In genomic region chr12:122865268-122866231, GRCh38 we compare ENCODE assay signal across 9 cellular contexts. TPM values are rescaled to one million over a fixed set of nuclear protein-coding genes. Genes with fewer than 3 reads are reported as not detected.
DNase-seq lines count a peak whose midpoint lies in the region; ATAC-seq, FAIRE-seq and TF ChIP-seq lines count a peak whose summit lies in the region.
"Had no signal": no experiment of that assay in that cellular context is flagged by ENCODE, and none has a peak within 500 bp of the region (broad histone marks: within the 10 kb centered on the region; RNA-seq: fewer than 3 reads in every experiment).

No MANE protein-coding gene starts in this region.

- FAIRE-seq in HTR-8/SVneo (lab: Jason Lieb, UNC): no peak

- H3K79me2 ChIP-seq in PC-3 (ENCODE audit: low read length): peaks cover 22% of the 10 kb centered on the region

- H3K4me1 ChIP-seq in PC-3 (ENCODE audit: insufficient read depth, low read length): no peaks in the 10 kb centered on the region

- ATAC-seq in PC-3: peak; percentile 32
- ATAC-seq in HG03565 (IDR thresholded peaks at IDR 0.05; ENCODE audit: unreplicated experiment): no peak
- no peak for ATAC-seq in GM19328 (IDR thresholded peaks at IDR 0.05; ENCODE audit: unreplicated experiment)

- H3K4me3 ChIP-seq in GM12875 (ENCODE audit: low read depth, low read length) (no peak overlapping the region), PC-3 (ENCODE audit: low read length) (no peak overlapping the region), foreskin fibroblast (ENCODE audit: low read depth in 1 of 2, low read length in 2 of 2) (no peak overlapping the region), retinal pigment epithelial cell (ENCODE audit: low read length) (no peak overlapping the region)
- H3K4me3 ChIP-seq: thyroid gland had no signal

- H3K36me3 ChIP-seq in PC-3 (ENCODE audit: low read depth, low read length): peaks cover 47% of the 10 kb centered on the region

- CTCF ChIA-PET in PC-3 (lab: Charles Lee): interaction anchor here (0.8 kb wide), 1 partner anchor 72 kb away, joined by 4 read pairs; no protein-coding TSS in a partner anchor

- no peak overlapping the region for H2AFZ ChIP-seq in PC-3 (ENCODE audit: low read length)

- no peak overlapping the region for H3K9ac ChIP-seq in PC-3 (ENCODE audit: low read length)

- DNase-seq in PC-3 (peak; percentile 52), foreskin fibroblast (peak in 1 of 2 donors; percentile 48), retinal pigment epithelial cell (ENCODE audit: low read depth) (no peak), HTR-8/SVneo (ENCODE audit: insufficient read length, low spot score) (no peak), COR-L47 (lab: John Stamatoyannopoulos, UW) (no peak)

- no peak overlapping the region for H3K4me2 ChIP-seq in PC-3 (ENCODE audit: low read length)

- peak; percentile 59; the same call in 1 of the 2 replicates for TF ChIP-seq CTCF in GM12875 (IDR thresholded peaks at IDR 0.05; ENCODE audit: borderline replicate concordance, insufficient read depth, low read depth, low read length)
- TF ChIP-seq CTCF in PC-3 (conservative IDR thresholded peaks at IDR 0.05; ENCODE audit: low read depth, low read length): peak; percentile 77
- peak; percentile 25 for TF ChIP-seq CTCF in foreskin fibroblast (IDR thresholded peaks at IDR 0.05; ENCODE audit: low read depth, low read length)
- TF ChIP-seq CTCF in retinal pigment epithelial cell (conservative IDR thresholded peaks at IDR 0.05; ENCODE audit: low read depth, low read length): peak; percentile 63

- POLR2A ChIA-PET in PC-3 (lab: Charles Lee; ENCODE audit: unreplicated experiment): no interaction called here

- H3K9me2 ChIP-seq in PC-3 (replicated peaks; ENCODE audit: low read length): no peaks in the 10 kb centered on the region

- no TSS peak for BruUV-seq in PC-3 (replicated peaks; lab: Mats Ljungman, UMichigan)

- intact Hi-C loops in PC-3 (cut with micrococcal nuclease): no loop called here

- no peaks in the 10 kb centered on the region for H3F3A ChIP-seq in PC-3 (ENCODE audit: low read length, unreplicated experiment)

- H3K9me3 ChIP-seq in PC-3 (ENCODE audit: low read length): no peaks in the 10 kb centered on the region
- H3K9me3 ChIP-seq: thyroid gland had no signal

- no peak overlapping the region for H3K27ac ChIP-seq in PC-3 (ENCODE audit: low read length)

- H3K27me3 ChIP-seq in PC-3 (ENCODE audit: low read length): no peaks in the 10 kb centered on the region
- H3K27me3 ChIP-seq: thyroid gland had no signal

- H4K20me1 ChIP-seq in PC-3 (ENCODE audit: low read length): no peaks in the 10 kb centered on the region

RNA-seq across cellular contexts. Expression of gene HIP1R, which starts 30.3 kb away (rescaled TPM):
- total RNA-seq in PC-3 (2014; rRNA removed): 46.1 and 83.6 TPM in 2 replicates

RNA-seq across cellular contexts. Expression of gene VPS37B, which starts 30.4 kb away (rescaled TPM):
- total RNA-seq in PC-3 (2014; rRNA removed): 74.3 and 80.8 TPM in 2 replicates

Comparison
In these comparisons a context has a peak if more than half of its experiments do, and no peak if none do; other contexts are left out.
1. CTCF ChIP-seq: peak in every context shown above with its lines; median percentile 77 in PC-3; 63 in retinal pigment epithelial cell; 59 in GM12875; 25 in foreskin fibroblast.